Comparison of ENCODE assay signal across 30 cellular contexts in genomic region chr14:61759878-61760277, GRCh38. TPM values are rescaled to one million over a fixed set of nuclear protein-coding genes. Genes with fewer than 3 reads are reported as not detected.
"Had no signal": no experiment of that assay in that cellular context is flagged by ENCODE, and none has a peak within 500 bp of the region (broad histone marks: within the 10 kb centered on the region; RNA-seq: fewer than 3 reads in every experiment).

No MANE protein-coding gene starts in this region.

- H3K9me3 ChIP-seq: left lung, lower lobe of right lung, pancreas, prostate gland, sigmoid colon, spleen, tibial nerve, vagina had no signal

- DNase-seq: hypothalamus; immature natural killer cell; kidney; left colon; left lung; lower lobe of right lung; mammary epithelial cell; mesendoderm; naive thymus-derived CD4-positive, alpha-beta T cell; nucleus accumbens; pancreas; posterior cingulate gyrus; retina; right cardiac atrium; sigmoid colon; small intestine; spleen; stimulated activated CD4-positive, alpha-beta T cell treated with anti-CD3 and anti-CD28 coated beads, Interleukin-4, amount 100 ng/mL, for 24 hours; stimulated activated naive CD4-positive, alpha-beta T cell treated with Interleukin-2 at 50 U/mL for 16 hours; stimulated activated naive CD8-positive, alpha-beta T cell treated with anti-CD3 and anti-CD28 coated beads, Interleukin-15, amount 100 ng/mL, for 72 hours; substantia nigra had no signal

- H3K27ac Mint-ChIP-seq: mesothelial cell of epicardium; stimulated activated memory B cell treated with anti-CD40 and anti-IgM and Interleukin-4, amounts not matched to agents 10 μg/mL and 1 μg/mL and 100 μg/mL, for 72 hours; stimulated activated naive CD8-positive, alpha-beta T cell treated with anti-CD3 and anti-CD28 coated beads, Interleukin-15, amount 100 ng/mL, for 72 hours; type B pancreatic cell had no signal

- H3K4me3 Mint-ChIP-seq: immature natural killer cell; mesothelial cell of epicardium; natural killer cell treated with Interleukin-12 subunit alpha and Interleukin-12 subunit beta and Interleukin-15 and Interleukin-18, amount 100 ng/mL, for 72 hours; stimulated activated memory B cell treated with anti-CD40 and anti-IgM and Interleukin-4, amounts not matched to agents 10 μg/mL and 1 μg/mL and 100 μg/mL, for 72 hours; stimulated activated naive CD8-positive, alpha-beta T cell treated with anti-CD3 and anti-CD28 coated beads, Interleukin-15, amount 100 ng/mL, for 72 hours; type B pancreatic cell had no signal

- H3K27me3 Mint-ChIP-seq: stimulated activated memory B cell treated with anti-CD40 and anti-IgM and Interleukin-4, amounts not matched to agents 10 μg/mL and 1 μg/mL and 100 μg/mL, for 72 hours; stimulated activated naive CD8-positive, alpha-beta T cell treated with anti-CD3 and anti-CD28 coated beads, Interleukin-15, amount 100 ng/mL, for 72 hours; type B pancreatic cell had no signal

- H3K9me3 Mint-ChIP-seq: immature natural killer cell; mesothelial cell of epicardium; natural killer cell treated with Interleukin-12 subunit alpha and Interleukin-12 subunit beta and Interleukin-15 and Interleukin-18, amount 100 ng/mL, for 72 hours; stimulated activated memory B cell treated with anti-CD40 and anti-IgM and Interleukin-4, amounts not matched to agents 10 μg/mL and 1 μg/mL and 100 μg/mL, for 72 hours; stimulated activated naive CD8-positive, alpha-beta T cell treated with anti-CD3 and anti-CD28 coated beads, Interleukin-15, amount 100 ng/mL, for 72 hours; type B pancreatic cell had no signal

- H3K27me3 ChIP-seq: left lung, pancreas, sigmoid colon, spleen, tibial nerve, vagina had no signal

- H3K4me1 ChIP-seq: prostate gland had no signal

- H3K36me3 ChIP-seq: left lung, lower lobe of right lung, pancreas, prostate gland, sigmoid colon, spleen, tibial nerve, vagina had no signal

- H3K36me3 Mint-ChIP-seq: immature natural killer cell; mesothelial cell of epicardium; stimulated activated memory B cell treated with anti-CD40 and anti-IgM and Interleukin-4, amounts not matched to agents 10 μg/mL and 1 μg/mL and 100 μg/mL, for 72 hours had no signal

- H3K4me3 ChIP-seq: left lung, lower lobe of right lung, pancreas, prostate gland, sigmoid colon, spleen, tibial nerve, vagina had no signal

- ATAC-seq: left colon; left lung; lower lobe of right lung; naive thymus-derived CD4-positive, alpha-beta T cell; natural killer cell treated with Interleukin-12 subunit alpha and Interleukin-12 subunit beta and Interleukin-15 and Interleukin-18, amount 100 ng/mL, for 72 hours; pancreas; right cardiac atrium; stimulated activated memory B cell treated with anti-CD40 and anti-IgM and Interleukin-4, amounts not matched to agents 10 μg/mL and 1 μg/mL and 100 μg/mL, for 72 hours; stimulated activated naive CD8-positive, alpha-beta T cell treated with anti-CD3 and anti-CD28 coated beads, Interleukin-15, amount 100 ng/mL, for 72 hours had no signal

- FAIRE-seq: islet of Langerhans, kidney, pancreas, small intestine had no signal

RNA-seq across cellular contexts. Expression of gene SYT16, which starts 52.6 kb away (rescaled TPM):
- total RNA-seq: left colon; myocyte; naive thymus-derived CD4-positive, alpha-beta T cell had no signal
